Comparison of ENCODE assay signal across 15 cellular contexts in the genomic region with DNA sequence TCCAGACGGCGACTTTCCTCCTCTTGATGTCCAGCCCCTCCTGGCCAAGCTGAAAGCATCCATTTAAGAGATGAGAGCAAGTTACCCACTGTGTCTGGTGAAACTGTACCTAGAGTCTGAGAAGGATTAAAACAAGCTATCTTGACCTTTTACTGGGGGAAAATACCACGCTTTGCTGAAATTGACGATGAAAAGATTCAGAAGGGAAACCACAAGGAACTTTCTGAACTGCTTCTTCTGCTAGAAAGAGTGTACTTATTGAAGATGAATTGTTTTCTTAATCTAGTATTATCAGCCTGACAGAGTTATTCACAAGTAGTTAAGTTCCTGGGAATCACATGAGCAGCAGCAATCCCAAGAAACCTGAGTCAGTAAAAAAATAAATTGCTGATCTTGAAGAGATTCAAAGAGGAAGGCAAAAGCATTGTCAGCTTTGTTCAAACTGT. TPM values are rescaled to one million over a fixed set of nuclear protein-coding genes. Genes with fewer than 3 reads are reported as not detected.
A peak's percentile ranks its signal among the peaks of the same experiment; 100 is the strongest.
DNase-seq lines count a peak whose midpoint lies in the region; ATAC-seq and TF ChIP-seq lines count a peak whose summit lies in the region.
"Had no signal": no experiment of that assay in that cellular context is flagged by ENCODE, and none has a peak within 500 bp of the region (broad histone marks: within the 10 kb centered on the region; RNA-seq: fewer than 3 reads in every experiment).

No MANE protein-coding gene starts in this region.

- H3K4me1 ChIP-seq in adrenal gland (replicated peaks in 1 of 2) (peaks cover 0 to 21% of the 10 kb centered on the region in 2 donors), suprapubic skin (no peaks in the 10 kb centered on the region)
- H3K4me1 ChIP-seq: lower lobe of right lung, uterus had no signal

- TF ChIP-seq CTCF in adrenal gland (IDR thresholded peaks at IDR 0.05), result no peak
- no peak for TF ChIP-seq CTCF in suprapubic skin (IDR thresholded peaks at IDR 0.05)

- H3K27me3 ChIP-seq in adrenal gland (no peaks in the 10 kb centered on the region), suprapubic skin (no peaks in the 10 kb centered on the region)
- H3K27me3 ChIP-seq: uterus had no signal

- DNase-seq in NOMO-1 treated with DMSO at 0.1 percent for 48 hours (lab: John Stamatoyannopoulos, UW; ENCODE audit: unreplicated experiment), result peak; percentile 7
- DNase-seq in NOMO-1 treated with dmso at 0.1 percent for 144 hours (lab: John Stamatoyannopoulos, UW; ENCODE audit: unreplicated experiment), result no peak
- no peak for DNase-seq in adrenal gland
- DNase-seq in suprapubic skin (ENCODE audit: low spot score in 2 of 2), result no peak
- DNase-seq in NCI-H446 treated with DMSO at 0.1 percent for 48 hours (lab: John Stamatoyannopoulos, UW), result no peak
- DNase-seq in DMS53 treated with DMSO at 0.1 percent for 48 hours (lab: John Stamatoyannopoulos, UW; ENCODE audit: unreplicated experiment), result no peak
- DNase-seq in stimulated activated CD4-positive, alpha-beta T cell treated with anti-CD3 and anti-CD28 coated beads, Interleukin-12 subunit alpha, Interleukin-12 subunit beta, amount 100 ng/mL, for 4 hours, result no peak
- DNase-seq: activated CD4-positive, alpha-beta T cell treated with anti-CD3 and anti-CD28 coated beads for 48 hours; activated naive CD8-positive, alpha-beta T cell treated with anti-CD3 and anti-CD28 coated beads, Interleukin-2, amount 10 ng/mL, durations not matched to agents 7 days and 5 days; lower lobe of right lung; uterus had no signal

- TF ChIP-seq POLR2A in adrenal gland (IDR thresholded peaks at IDR 0.05) (no peak), suprapubic skin (IDR thresholded peaks at IDR 0.05) (no peak)

- peak overlapping the region; percentile 4 to 60 (median 33) for H3K27ac ChIP-seq in adrenal gland
- H3K27ac ChIP-seq in suprapubic skin, result peak overlapping the region; percentile 32
- H3K27ac ChIP-seq: lower lobe of right lung, uterus had no signal

- H3K4me3 ChIP-seq in adrenal gland (no peak overlapping the region), suprapubic skin (no peak overlapping the region)
- H3K4me3 ChIP-seq: lower lobe of right lung, uterus had no signal

- WGBS in adrenal gland, 4 donors, result 62 to 76% (median 70%) methylated on average over 4 of the region's 4 CpGs
- 85% methylated on average over 4 of the region's 4 CpGs for WGBS in suprapubic skin

- intact Hi-C loops in adrenal gland (cut with DNase I), result no loop called here

- H3K9me3 ChIP-seq in adrenal gland (replicated peaks in 1 of 3) (no peaks in the 10 kb centered on the region), suprapubic skin (no peaks in the 10 kb centered on the region)
- H3K9me3 ChIP-seq: lower lobe of right lung, uterus had no signal

- H3K36me3 ChIP-seq in adrenal gland (replicated peaks in 1 of 2) (no peaks in the 10 kb centered on the region), suprapubic skin (no peaks in the 10 kb centered on the region)
- H3K36me3 ChIP-seq: lower lobe of right lung, uterus had no signal

- TF ChIP-seq EP300 in suprapubic skin (IDR thresholded peaks at IDR 0.05), result no peak

- ATAC-seq in HG02678 (IDR thresholded peaks at IDR 0.05; ENCODE audit: unreplicated experiment), result peak; percentile 65
- ATAC-seq: lower lobe of right lung had no signal

RNA-seq across cellular contexts. Expression of gene MS4A6A, which starts 13.1 kb away (rescaled TPM):
- total RNA-seq in adrenal gland (100 to 1,000 TPM in 6 of 8 donors, 10 to 100 TPM in 2; 51.3 to 204 (median 151) TPM), suprapubic skin (10 to 100 TPM in 2 of 4 donors, 1 to 10 TPM in 2; 6.9 to 13.4 (median 9.2) TPM)
- 100 to 1,000 TPM in 1 of 3 donors, 10 to 100 TPM in 2; 49.7 to 114 (median 57.1) TPM for polyA plus RNA-seq in adrenal gland
- total RNA-seq: A172, Daoy had no signal

RNA-seq across cellular contexts. Expression of gene MS4A4E, which starts 47.0 kb away (rescaled TPM):
- total RNA-seq in adrenal gland (1 to 10 TPM in 6 of 8 donors, under 1 TPM in 1, not detected in 1; 0.97 to 7.2 (median 3.2) TPM), suprapubic skin (1 to 10 TPM in 1 of 4 donors, under 1 TPM in 2, not detected in 1; 0.60 to 5.1 (median 0.98) TPM)
- 1 to 10 TPM in 2 of 3 donors, not detected in 1; 1.1 to 2.6 TPM for polyA plus RNA-seq in adrenal gland
- total RNA-seq: A172; activated naive CD8-positive, alpha-beta T cell treated with anti-CD3 and anti-CD28 coated beads, Interleukin-2, amount 10 ng/mL, durations not matched to agents 7 days and 5 days; Daoy had no signal
- polyA plus RNA-seq: IgD-negative memory B cell had no signal
